Comparison of ENCODE assay signal across 1 cellular context in the genomic region with DNA sequence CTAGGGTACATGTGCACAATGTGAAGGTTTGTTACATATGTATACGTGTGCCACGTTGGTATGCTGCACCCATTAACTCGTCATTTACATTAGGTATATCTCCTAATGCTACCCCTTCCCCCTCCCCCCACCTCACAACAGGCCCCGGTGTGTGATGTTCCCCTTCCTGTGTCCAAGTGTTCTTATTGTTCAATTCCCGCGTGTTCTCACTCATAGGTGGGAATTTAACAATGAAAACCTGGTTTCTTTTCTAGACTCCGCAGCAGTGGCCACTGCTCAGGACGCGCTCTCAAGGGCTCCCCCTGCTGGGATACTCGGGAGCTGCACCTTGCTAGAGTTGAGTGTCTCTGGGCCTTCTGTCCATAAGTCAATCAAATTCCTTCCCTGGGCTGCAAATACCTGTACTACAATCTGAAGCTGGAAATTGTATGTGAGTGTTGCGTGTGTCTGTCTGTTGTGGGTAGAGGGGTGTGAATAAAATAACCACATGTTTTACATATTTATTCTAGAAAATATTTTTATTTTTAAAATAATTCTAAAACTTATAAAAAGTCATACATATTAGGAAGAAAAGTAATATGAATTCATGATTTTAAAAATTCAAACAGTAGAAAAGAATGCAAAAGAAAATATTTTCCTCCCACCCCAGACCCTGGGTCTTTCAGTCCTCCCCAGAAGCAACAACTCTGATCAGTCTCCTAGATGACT.
TF ChIP-seq lines count a peak whose summit lies in the region.

No MANE protein-coding gene starts in this region.

TF ChIP-seq in HEK293, 187 proteins besides CTCF, POLR2A, EP300 and RAD21 (continued from another document):
- TF ChIP-seq, protein P1, sequence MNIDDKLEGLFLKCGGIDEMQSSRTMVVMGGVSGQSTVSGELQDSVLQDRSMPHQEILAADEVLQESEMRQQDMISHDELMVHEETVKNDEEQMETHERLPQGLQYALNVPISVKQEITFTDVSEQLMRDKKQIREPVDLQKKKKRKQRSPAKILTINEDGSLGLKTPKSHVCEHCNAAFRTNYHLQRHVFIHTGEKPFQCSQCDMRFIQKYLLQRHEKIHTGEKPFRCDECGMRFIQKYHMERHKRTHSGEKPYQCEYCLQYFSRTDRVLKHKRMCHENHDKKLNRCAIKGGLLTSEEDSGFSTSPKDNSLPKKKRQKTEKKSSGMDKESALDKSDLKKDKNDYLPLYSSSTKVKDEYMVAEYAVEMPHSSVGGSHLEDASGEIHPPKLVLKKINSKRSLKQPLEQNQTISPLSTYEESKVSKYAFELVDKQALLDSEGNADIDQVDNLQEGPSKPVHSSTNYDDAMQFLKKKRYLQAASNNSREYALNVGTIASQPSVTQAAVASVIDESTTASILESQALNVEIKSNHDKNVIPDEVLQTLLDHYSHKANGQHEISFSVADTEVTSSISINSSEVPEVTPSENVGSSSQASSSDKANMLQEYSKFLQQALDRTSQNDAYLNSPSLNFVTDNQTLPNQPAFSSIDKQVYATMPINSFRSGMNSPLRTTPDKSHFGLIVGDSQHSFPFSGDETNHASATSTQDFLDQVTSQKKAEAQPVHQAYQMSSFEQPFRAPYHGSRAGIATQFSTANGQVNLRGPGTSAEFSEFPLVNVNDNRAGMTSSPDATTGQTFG (tag by site-specific recombination; IDR thresholded peaks at IDR 0.05; ENCODE audit: borderline replicate concordance), result no peak
